ENCODE assay signal across 7 cellular contexts in genomic region chr3:6878731-6879130, GRCh38.
"Had no signal": no experiment of that assay in that cellular context is flagged by ENCODE, and none has a peak within 500 bp of the region (broad histone marks: within the 10 kb centered on the region; RNA-seq: fewer than 3 reads in every experiment).

No MANE protein-coding gene starts in this region.

- ATAC-seq: HepG2, K562 had no signal

- H3K9ac ChIP-seq: KMS-11 had no signal

- H3K27ac ChIP-seq: HL-60, KMS-11 had no signal

- H3K4me2 ChIP-seq: KMS-11 had no signal

- H3K4me3 ChIP-seq: K562 had no signal

- DNase-seq: IMR-90, KBM-7, KG1 had no signal
